In the genomic region with DNA sequence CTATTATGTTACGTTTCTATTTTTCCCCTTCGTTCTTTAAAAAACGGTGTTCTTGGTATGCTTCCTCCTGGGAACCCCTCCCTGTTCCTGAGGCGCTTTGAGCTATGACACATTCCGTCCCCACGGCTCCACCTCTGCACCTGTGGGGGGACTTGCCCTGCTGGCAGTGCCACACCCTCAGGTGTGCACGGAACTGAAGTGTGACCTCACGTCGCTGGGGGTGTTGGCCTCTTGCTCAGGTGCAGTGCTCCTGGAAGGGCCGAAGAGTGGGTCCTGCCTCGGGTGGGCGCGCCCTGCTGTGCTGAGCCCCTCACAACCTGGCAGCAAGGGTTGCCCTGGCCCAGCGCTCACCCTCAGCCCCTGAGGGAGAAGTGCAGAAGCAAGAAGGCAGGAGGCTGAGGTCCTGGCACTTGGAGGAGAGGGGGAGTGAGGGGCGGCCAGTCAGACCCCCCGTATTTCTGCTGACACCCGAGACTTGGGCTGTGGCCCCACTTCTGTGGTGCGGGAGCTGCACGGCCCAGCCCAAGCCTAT, we compare ENCODE assay signal across 11 cellular contexts. TPM values are rescaled to one million over a fixed set of nuclear protein-coding genes. Genes with fewer than 3 reads are reported as not detected.
DNase-seq lines count a peak whose midpoint lies in the region; ATAC-seq, FAIRE-seq and TF ChIP-seq lines count a peak whose summit lies in the region.
"Had no signal": no experiment of that assay in that cellular context is flagged by ENCODE, and none has a peak within 500 bp of the region (broad histone marks: within the 10 kb centered on the region; RNA-seq: fewer than 3 reads in every experiment).

No MANE protein-coding gene starts in this region.

- H3K4me3 ChIP-seq in H1 (ENCODE audit: extremely low read depth in 1 of 4, insufficient read depth in 2 of 4, low read depth in 3 of 4, low read length in 4 of 4) = peak overlapping the region; percentile 72 to 92 (median 78); a peak in 7 of 8 replicates
- peak overlapping the region; percentile 74 to 86 for H3K4me3 ChIP-seq in mucosa of rectum (ENCODE audit: low read length in 2 of 2)
- H3K4me3 ChIP-seq in upper lobe of left lung = peak overlapping the region in 3 of 4 donors; percentile 44 to 56 (median 55)
- H3K4me3 ChIP-seq: A549 had no signal

- H3K27me3 Mint-ChIP-seq in activated naive CD8-positive, alpha-beta T cell = peaks cover 6% of the 10 kb centered on the region
- H3K27me3 Mint-ChIP-seq in activated naive CD8-positive, alpha-beta T cell treated with anti-CD3 and anti-CD28 coated beads for 36 hours = peaks cover 36% of the 10 kb centered on the region
- peaks cover 43% of the 10 kb centered on the region for H3K27me3 Mint-ChIP-seq in activated T-helper 1 cell treated with anti-CD3 and anti-CD28 coated beads, Interleukin-12 subunit alpha, Interleukin-12 subunit beta, Interleukin-2, Interleukin-4 antibody, amounts not matched to agents 30 ng/mL and 10 ng/mL and 1 ng/mL, durations not matched to agents 14 hours and 24 hours and 36 hours (ENCODE audit: insufficient read depth)

- H3K23ac ChIP-seq in H1 (ENCODE audit: insufficient read length) = no peak overlapping the region

- H3K4ac ChIP-seq in H1 (replicated peaks; ENCODE audit: insufficient read length, low read depth, low read length) = no peak overlapping the region

- no peak for TF ChIP-seq RAD21 in H1 (IDR thresholded peaks at IDR 0.05 in 1 of 2, conservative IDR thresholded peaks at IDR 0.05 in 1 of 2; ENCODE audit: low read depth in 2 of 2, low read length in 2 of 2)

- H3K9me3 Mint-ChIP-seq in activated naive CD8-positive, alpha-beta T cell (ENCODE audit: low read depth) = no peaks in the 10 kb centered on the region
- no peaks in the 10 kb centered on the region for H3K9me3 Mint-ChIP-seq in activated naive CD8-positive, alpha-beta T cell treated with anti-CD3 and anti-CD28 coated beads for 36 hours
- no peaks in the 10 kb centered on the region for H3K9me3 Mint-ChIP-seq in activated T-helper 1 cell treated with anti-CD3 and anti-CD28 coated beads, Interleukin-12 subunit alpha, Interleukin-12 subunit beta, Interleukin-2, Interleukin-4 antibody, amounts not matched to agents 30 ng/mL and 10 ng/mL and 1 ng/mL, durations not matched to agents 14 hours and 24 hours and 36 hours

- H3K79me2 ChIP-seq in H1 (ENCODE audit: control insufficient read depth in 1 of 2, insufficient read depth in 2 of 2, low read length in 2 of 2) = no peaks in the 10 kb centered on the region

- H3K4me2 ChIP-seq in H1 (ENCODE audit: insufficient read depth in 1 of 2, low read depth in 2 of 2, low read length in 2 of 2) = peak overlapping the region; percentile 88 to 98
- H3K4me2 ChIP-seq: A549 had no signal

- H3K9me3 ChIP-seq in H1 (ENCODE audit: insufficient read depth in 2 of 2, low read depth in 1 of 2, low read length in 1 of 2) (no peaks in the 10 kb centered on the region), mucosa of rectum (ENCODE audit: control insufficient read depth in 2 of 2, low read length in 2 of 2) (no peaks in the 10 kb centered on the region), upper lobe of left lung (no peaks in the 10 kb centered on the region)
- H3K9me3 ChIP-seq: A549 had no signal

- H4K20me1 ChIP-seq in H1 (replicated peaks in 1 of 2; ENCODE audit: control insufficient read depth in 1 of 2, insufficient read depth in 2 of 2, low read length in 2 of 2) = peaks cover 0 to 12% of the 10 kb centered on the region in 2 experiments

- TF ChIP-seq EP300 in H1 (IDR thresholded peaks at IDR 0.05; ENCODE audit: borderline replicate concordance in 1 of 2, low read depth in 2 of 2, low read length in 2 of 2) (no peak), upper lobe of left lung (IDR thresholded peaks at IDR 0.05) (peak in 2 of 4 donors; percentile 60 to 72)

- H3K4me1 Mint-ChIP-seq in activated naive CD8-positive, alpha-beta T cell (ENCODE audit: low read depth) = peaks cover 13% of the 10 kb centered on the region
- H3K4me1 Mint-ChIP-seq in activated naive CD8-positive, alpha-beta T cell treated with anti-CD3 and anti-CD28 coated beads for 36 hours = no peaks in the 10 kb centered on the region
- H3K4me1 Mint-ChIP-seq in activated T-helper 1 cell treated with anti-CD3 and anti-CD28 coated beads, Interleukin-12 subunit alpha, Interleukin-12 subunit beta, Interleukin-2, Interleukin-4 antibody, amounts not matched to agents 30 ng/mL and 10 ng/mL and 1 ng/mL, durations not matched to agents 14 hours and 24 hours and 36 hours (ENCODE audit: low read depth) = no peaks in the 10 kb centered on the region

- H3K27ac ChIP-seq in H1 (ENCODE audit: low read depth, low read length) = no peak overlapping the region
- H3K27ac ChIP-seq in mucosa of rectum (ENCODE audit: low read depth in 2 of 2, low read length in 2 of 2) = peak overlapping the region; percentile 97 to 99
- peak overlapping the region; percentile 78 to 86 (median 82) for H3K27ac ChIP-seq in upper lobe of left lung
- H3K27ac ChIP-seq: A549 had no signal

- H3K9ac ChIP-seq in H1 (replicated peaks in 1 of 4; ENCODE audit: extremely low read depth in 1 of 4, low read depth in 3 of 4, low read length in 3 of 4) = no peak overlapping the region
- H3K9ac ChIP-seq in mucosa of rectum (ENCODE audit: low read depth in 1 of 2, low read length in 2 of 2) = peak overlapping the region; percentile 91 to 98

- H3K4me1 ChIP-seq in H1 (replicated peaks in 1 of 4; ENCODE audit: control insufficient read depth in 3 of 4, insufficient read depth in 4 of 4, low read length in 3 of 4) (peaks cover 5 to 39% (median 25%) of the 10 kb centered on the region in 4 experiments), mucosa of rectum (ENCODE audit: control insufficient read depth in 2 of 2, insufficient read depth in 2 of 2, low read length in 2 of 2) (peaks cover 35 to 38% of the 10 kb centered on the region in 2 donors), upper lobe of left lung (peaks cover 38 to 60% (median 44%) of the 10 kb centered on the region in 4 donors)

- 0 out of 2 replicates have a peak overlapping the region, but pooled peaks have one; percentile 12 for H4K8ac ChIP-seq in H1 (ENCODE audit: extremely low read depth, insufficient read depth, low read length)

- H3K27ac Mint-ChIP-seq in activated naive CD8-positive, alpha-beta T cell = no peak overlapping the region
- H3K27ac Mint-ChIP-seq in activated naive CD8-positive, alpha-beta T cell treated with anti-CD3 and anti-CD28 coated beads for 36 hours = no peak overlapping the region
- no peak overlapping the region for H3K27ac Mint-ChIP-seq in activated T-helper 1 cell treated with anti-CD3 and anti-CD28 coated beads, Interleukin-12 subunit alpha, Interleukin-12 subunit beta, Interleukin-2, Interleukin-4 antibody, amounts not matched to agents 30 ng/mL and 10 ng/mL and 1 ng/mL, durations not matched to agents 14 hours and 24 hours and 36 hours

- H3K23me2 ChIP-seq in H1 (ENCODE audit: low read depth, low read length) = peaks cover 32% of the 10 kb centered on the region; the same call in 1 of the 2 replicates

- DNase-seq in activated naive CD8-positive, alpha-beta T cell treated with anti-CD3 and anti-CD28 coated beads for 36 hours = no peak
- no peak for DNase-seq in H1 (ENCODE audit: low read depth in 1 of 2, low spot score in 2 of 2)
- peak; percentile 78 to 90 for DNase-seq in upper lobe of left lung
- no peak for DNase-seq in stimulated activated CD4-positive, alpha-beta T cell treated with anti-CD3 and anti-CD28 coated beads, Interleukin-2, amount 100 ng/mL, for 24 hours
- no peak for DNase-seq in A172 (ENCODE audit: low spot score)
- DNase-seq in activated T-helper 1 cell treated with anti-CD3 and anti-CD28 coated beads, Interleukin-12 subunit alpha, Interleukin-12 subunit beta, Interleukin-2, Interleukin-4 antibody, amounts not matched to agents 30 ng/mL and 10 ng/mL and 1 ng/mL, durations not matched to agents 14 hours and 24 hours and 36 hours (ENCODE audit: low spot score) = no peak
- DNase-seq: mammary epithelial cell, NCI-H774 had no signal

- intact Hi-C loops in activated T-helper 1 cell treated with anti-CD3 and anti-CD28 coated beads, Interleukin-12 subunit alpha, Interleukin-12 subunit beta, Interleukin-2, Interleukin-4 antibody, amounts not matched to agents 30 ng/mL and 10 ng/mL and 1 ng/mL, durations not matched to agents 14 hours and 24 hours and 36 hours (cut with micrococcal nuclease) = no loop called here

- TF ChIP-seq POLR2A in H1 (IDR thresholded peaks at IDR 0.05; ENCODE audit: control extremely low read depth in 1 of 2, low read depth in 2 of 2, low read length in 2 of 2) (no peak), upper lobe of left lung (IDR thresholded peaks at IDR 0.05) (peak in 1 of 4 donors; percentile 69)

- CTCF ChIA-PET in H1 (lab: Charles Lee; ENCODE audit: partially characterized antibody) = interaction anchor here (0.6 to 1.6 kb wide), 4 partner anchors 10 to 152 kb away, joined by 3 to 5 read pairs (median 3); no protein-coding TSS in a partner anchor

- no peak overlapping the region for H3K14ac ChIP-seq in H1 (ENCODE audit: insufficient read length)

- H3K79me1 ChIP-seq in H1 (ENCODE audit: low read depth, low read length) = no peaks in the 10 kb centered on the region

- H4K5ac ChIP-seq in H1 (ENCODE audit: insufficient read length, low read depth, low read length) = no peak overlapping the region

- no peak overlapping the region for H2AK5ac ChIP-seq in H1 (ENCODE audit: low read depth, low read length)

- peaks cover 0 to 6% (median 0%) of the 10 kb centered on the region in 4 experiments; a peak in 1 of 8 replicates for H3K36me3 ChIP-seq in H1 (ENCODE audit: control insufficient read depth in 2 of 4, insufficient read depth in 4 of 4, low read length in 3 of 4)
- peaks cover 8 to 11% of the 10 kb centered on the region in 2 donors for H3K36me3 ChIP-seq in mucosa of rectum (ENCODE audit: control insufficient read depth in 2 of 2, insufficient read depth in 2 of 2, low read length in 2 of 2)
- peaks cover 0 to 6% (median 2%) of the 10 kb centered on the region in 4 donors for H3K36me3 ChIP-seq in upper lobe of left lung

- H2AFZ ChIP-seq in H1 (ENCODE audit: low read length) = no peak overlapping the region

- H2BK120ac ChIP-seq in H1 (replicated peaks; ENCODE audit: low read depth, low read length) = no peak overlapping the region

- TF ChIP-seq CTCF in H1 (IDR thresholded peaks at IDR 0.05; ENCODE audit: control extremely low read depth in 1 of 3, insufficient read depth in 1 of 3, low read depth in 1 of 3, low read length in 3 of 3) = no peak
- TF ChIP-seq CTCF in upper lobe of left lung (IDR thresholded peaks at IDR 0.05) = no peak

- no peak overlapping the region for H2BK20ac ChIP-seq in H1 (ENCODE audit: low read length)

- H2BK12ac ChIP-seq in H1 (ENCODE audit: low read depth, low read length) = no peak overlapping the region

- H4K91ac ChIP-seq in H1 (replicated peaks; ENCODE audit: insufficient read length, low read length) = no peak overlapping the region

- no peak overlapping the region for H2BK15ac ChIP-seq in H1 (ENCODE audit: low read length)

- FAIRE-seq in H1 (lab: Jason Lieb, UNC) = no peak
- FAIRE-seq: A549 had no signal

- ATAC-seq in upper lobe of left lung (ENCODE audit: low FRiP score in 2 of 2) = peak; percentile 11 to 78

- H2BK5ac ChIP-seq in H1 (ENCODE audit: low read depth, low read length) = no peak overlapping the region

- H3K18ac ChIP-seq in H1 (ENCODE audit: extremely low read depth, low read length) = no peak overlapping the region; the same call in 1 of the 2 replicates

- POLR2A ChIA-PET in H1 (lab: Charles Lee; ENCODE audit: partially characterized antibody) = interaction anchor here (0.9 to 1.1 kb wide), 2 partner anchors 12 to 203 kb away, joined by 3 to 4 read pairs; no protein-coding TSS in a partner anchor

- WGBS in H1 (ENCODE audit: extremely low coverage in 1 of 2, insufficient coverage in 1 of 2, insufficient read length in 1 of 2, insufficient replicate concordance in 2 of 2, low coverage in 1 of 2, low lambda C conversion rate in 2 of 2, missing lambda C conversion rate in 1 of 2), 2 experiments = 20% methylated on average over 19 of the region's 19 CpGs; no CpG with 5 or more reads in 1 of the 2 experiments
- 48 to 51% methylated on average over 16 to 17 of the region's 19 CpGs for WGBS in upper lobe of left lung, 2 donors

- H3K27me3 ChIP-seq in H1 (replicated peaks in 1 of 4; ENCODE audit: control insufficient read depth in 3 of 4, extremely low read depth in 1 of 4, insufficient read depth in 3 of 4, low read length in 3 of 4) = peaks cover 43 to 92% (median 80%) of the 10 kb centered on the region in 4 experiments
- peaks cover 3 to 8% of the 10 kb centered on the region in 2 donors for H3K27me3 ChIP-seq in mucosa of rectum (ENCODE audit: control insufficient read depth in 2 of 2, insufficient read depth in 2 of 2, low read length in 2 of 2)
- peaks cover 2 to 50% (median 41%) of the 10 kb centered on the region in 4 donors for H3K27me3 ChIP-seq in upper lobe of left lung

- peak overlapping the region; percentile 30 for H3K4me3 Mint-ChIP-seq in activated naive CD8-positive, alpha-beta T cell
- H3K4me3 Mint-ChIP-seq in activated naive CD8-positive, alpha-beta T cell treated with anti-CD3 and anti-CD28 coated beads for 36 hours = no peak overlapping the region
- H3K4me3 Mint-ChIP-seq in activated T-helper 1 cell treated with anti-CD3 and anti-CD28 coated beads, Interleukin-12 subunit alpha, Interleukin-12 subunit beta, Interleukin-2, Interleukin-4 antibody, amounts not matched to agents 30 ng/mL and 10 ng/mL and 1 ng/mL, durations not matched to agents 14 hours and 24 hours and 36 hours = no peak overlapping the region

- H3K36me3 Mint-ChIP-seq in activated naive CD8-positive, alpha-beta T cell = no peaks in the 10 kb centered on the region
- no peaks in the 10 kb centered on the region for H3K36me3 Mint-ChIP-seq in activated naive CD8-positive, alpha-beta T cell treated with anti-CD3 and anti-CD28 coated beads for 36 hours
- H3K36me3 Mint-ChIP-seq in activated T-helper 1 cell treated with anti-CD3 and anti-CD28 coated beads, Interleukin-12 subunit alpha, Interleukin-12 subunit beta, Interleukin-2, Interleukin-4 antibody, amounts not matched to agents 30 ng/mL and 10 ng/mL and 1 ng/mL, durations not matched to agents 14 hours and 24 hours and 36 hours (ENCODE audit: low read depth) = no peaks in the 10 kb centered on the region

- H3K56ac ChIP-seq in H1 (replicated peaks; ENCODE audit: insufficient read length, low read depth, low read length) = no peak overlapping the region

RNA-seq across cellular contexts. Expression of a gene that starts 4.9 kb away (rescaled TPM):
- 1 to 10 TPM in 1 of 2 experiments, under 1 TPM in 1; 0.72 to 2.0 TPM for total RNA-seq in activated naive CD8-positive, alpha-beta T cell treated with anti-CD3 and anti-CD28 coated beads for 36 hours
- 0.99 and 1.5 TPM in 2 replicates for total RNA-seq in H1 (2021; fragmentation: NEBNext Ultra II Directional; extraction: Animal tissue kit (Norgen Biotek cat#: 25700))
- polyA plus RNA-seq in H1 (2011; rRNA removed) = 0.77 and 1.5 TPM in 2 replicates
- 0.78 TPM for polyA plus RNA-seq in H1 (2011; cell fraction: cytosol; rRNA removed)
- polyA plus RNA-seq in H1 (2011; cell fraction: nucleus; rRNA removed) = 5.4 TPM
- 0.54 to 0.84 TPM (median 0.70 TPM) in 4 replicates for polyA plus RNA-seq in H1 (2012, experiment 1 of 2)
- 0.45 TPM for polyA plus RNA-seq in H1 (2012, experiment 2 of 2)
- 1.5 TPM for polyA plus RNA-seq in H1 (2013, experiment 1 of 2)
- 1.3 TPM for polyA plus RNA-seq in H1 (2013, experiment 2 of 2)
- 0.16 TPM in 1 of 2 replicates, not detected in the other for polyA minus RNA-seq in H1 (2011; rRNA and poly(A)+ RNA removed)
- 0.59 TPM for polyA minus RNA-seq in H1 (2011; cell fraction: cytosol; rRNA and poly(A)+ RNA removed)
- 0.50 TPM for polyA minus RNA-seq in H1 (2011; cell fraction: nucleus; rRNA and poly(A)+ RNA removed)
- total RNA-seq in upper lobe of left lung = 10 to 100 TPM; 14.9 to 56.6 (median 31.6) TPM
- 0.03 TPM in 1 of 2 replicates, not detected in the other for total RNA-seq in A172 (2014; rRNA removed; shearing (Covaris generic))
- 0.44 and 0.69 TPM in 2 replicates for total RNA-seq in activated T-helper 1 cell treated with anti-CD3 and anti-CD28 coated beads, Interleukin-12 subunit alpha, Interleukin-12 subunit beta, Interleukin-2, Interleukin-4 antibody, amounts not matched to agents 30 ng/mL and 10 ng/mL and 1 ng/mL, durations not matched to agents 14 hours and 24 hours and 36 hours
- polyA plus RNA-seq: mammary epithelial cell had no signal

Comparison
In these comparisons a context has a peak if more than half of its experiments do, and no peak if none do; other contexts are left out.
1. DNase-seq: peak in upper lobe of left lung (2 of 2); none in activated naive CD8-positive, alpha-beta T cell treated with anti-CD3 and anti-CD28 coated beads for 36 hours (single experiment), H1 (0 of 2), stimulated activated CD4-positive, alpha-beta T cell treated with anti-CD3 and anti-CD28 coated beads, Interleukin-2, amount 100 ng/mL, for 24 hours (0 of 2), A172 (single experiment) and activated T-helper 1 cell treated with anti-CD3 and anti-CD28 coated beads, Interleukin-12 subunit alpha, Interleukin-12 subunit beta, Interleukin-2, Interleukin-4 antibody, amounts not matched to agents 30 ng/mL and 10 ng/mL and 1 ng/mL, durations not matched to agents 14 hours and 24 hours and 36 hours (single experiment).
2. H3K9ac ChIP-seq: peak in mucosa of rectum (2 of 2); none in H1 (0 of 4).
3. Peak in every context shown above with its lines, with median percentiles within 50 percentile points of each other: H3K4me3 ChIP-seq.